In genomic region chr19:48713864-48714755, GRCh38 we compare ENCODE assay signal across 8 cellular contexts. TPM values are rescaled to one million over a fixed set of nuclear protein-coding genes. Genes with fewer than 3 reads are reported as not detected.
DNase-seq lines count a peak whose midpoint lies in the region; ATAC-seq and TF ChIP-seq lines count a peak whose summit lies in the region.

No MANE protein-coding gene starts in this region.

- H3K27me3 Mint-ChIP-seq in IgD-negative memory B cell, result no peaks in the 10 kb centered on the region
- H3K27me3 Mint-ChIP-seq in activated T-cell treated with anti-CD3 and anti-CD28 coated beads, Interleukin-2, amount 50 U/mL, for 4 hours (ENCODE audit: low read depth), result no peaks in the 10 kb centered on the region

- 2% methylated on average over 38 of the region's 67 CpGs for WGBS in esophagus muscularis mucosa

- no peaks in the 10 kb centered on the region for H3F3A ChIP-seq in PC-3 (ENCODE audit: low read length, unreplicated experiment)

- H3K36me3 ChIP-seq in PC-3 (ENCODE audit: low read depth, low read length), result no peaks in the 10 kb centered on the region
- no peaks in the 10 kb centered on the region for H3K36me3 ChIP-seq in esophagus muscularis mucosa
- H3K36me3 ChIP-seq in muscle layer of colon (ENCODE audit: insufficient read depth, low read length), result no peaks in the 10 kb centered on the region

- BruUV-seq in PC-3 (replicated peaks; lab: Mats Ljungman, UMichigan), result no TSS peak

- TF ChIP-seq EP300 in esophagus muscularis mucosa (IDR thresholded peaks at IDR 0.05), result no peak

- peak overlapping the region; percentile 81 to 94 (median 87) for H3K4me3 Mint-ChIP-seq in IgD-negative memory B cell
- H3K4me3 Mint-ChIP-seq in activated T-cell treated with anti-CD3 and anti-CD28 coated beads, Interleukin-2, amount 50 U/mL, for 4 hours, result peak overlapping the region; percentile 85

- POLR2A ChIA-PET in PC-3 (lab: Charles Lee; ENCODE audit: unreplicated experiment), result interaction anchor here (0.5 to 0.6 kb wide), 2 partner anchors 68 to 69 kb away, joined by 3 read pairs; no protein-coding TSS in a partner anchor

- H3K27ac Mint-ChIP-seq in IgD-negative memory B cell, result peak overlapping the region; percentile 26 to 88 (median 28)

- intact Hi-C loops in PC-3 (cut with micrococcal nuclease), result loop anchor here (1.0 to 5.0 kb wide), 2 partner anchors 37 to 68 kb away; partner anchors contain the start of gene CA11
- intact Hi-C loops in esophagus muscularis mucosa (cut with DNase I), result loop anchor here (5.0 kb wide), 1 partner anchor 37 kb away; no protein-coding TSS in a partner anchor

- H3K9me3 ChIP-seq in PC-3 (ENCODE audit: low read length) (no peaks in the 10 kb centered on the region), esophagus muscularis mucosa (peaks cover 0 to 4% (median 2%) of the 10 kb centered on the region in 4 donors), muscle layer of colon (ENCODE audit: low read length) (no peaks in the 10 kb centered on the region)

- H2AFZ ChIP-seq in PC-3 (ENCODE audit: low read length), result peak overlapping the region; percentile 89

- ATAC-seq in GM21576 (IDR thresholded peaks at IDR 0.05; ENCODE audit: unreplicated experiment), result peak; percentile 86
- ATAC-seq in PC-3, result peak; percentile 89
- ATAC-seq in activated T-cell treated with anti-CD3 and anti-CD28 coated beads, Interleukin-2, amount 50 U/mL, for 4 hours, result peak; percentile 94

- CTCF ChIA-PET in PC-3 (lab: Charles Lee), result interaction anchor here (1.3 kb wide), 1 partner anchor 14 kb away, joined by 4 read pairs; no protein-coding TSS in a partner anchor

- TF ChIP-seq POLR2A in esophagus muscularis mucosa (IDR thresholded peaks at IDR 0.05; ENCODE audit: low read depth), result no peak

- peak overlapping the region; percentile 91 for H3K4me3 ChIP-seq in PC-3 (ENCODE audit: low read length)
- H3K4me3 ChIP-seq in esophagus muscularis mucosa, result peak overlapping the region; percentile 63 to 68 (median 65)
- H3K4me3 ChIP-seq in muscle layer of colon (ENCODE audit: low read depth in 1 of 2, low read length in 2 of 2), result peak overlapping the region; percentile 66 to 68

- H3K79me2 ChIP-seq in PC-3 (ENCODE audit: low read length), result peaks cover 9% of the 10 kb centered on the region

- H3K36me3 Mint-ChIP-seq in IgD-negative memory B cell, result no peaks in the 10 kb centered on the region
- peaks cover 2% of the 10 kb centered on the region for H3K36me3 Mint-ChIP-seq in activated T-cell treated with anti-CD3 and anti-CD28 coated beads, Interleukin-2, amount 50 U/mL, for 4 hours (ENCODE audit: insufficient read depth)

- TF ChIP-seq CTCF in PC-3 (conservative IDR thresholded peaks at IDR 0.05; ENCODE audit: low read depth, low read length) (no peak), esophagus muscularis mucosa (IDR thresholded peaks at IDR 0.05) (peak in 1 of 3 experiments; percentile 42)

- no peaks in the 10 kb centered on the region for H3K9me2 ChIP-seq in PC-3 (replicated peaks; ENCODE audit: low read length)

- H4K20me1 ChIP-seq in PC-3 (ENCODE audit: low read length), result no peaks in the 10 kb centered on the region

- H3K9ac ChIP-seq in PC-3 (ENCODE audit: low read length) (peak overlapping the region; percentile 72), muscle layer of colon (ENCODE audit: low read length) (peak overlapping the region; percentile 87)

- no peaks in the 10 kb centered on the region; the same call in 1 of the 2 replicates for H3K4me1 ChIP-seq in PC-3 (ENCODE audit: insufficient read depth, low read length)
- H3K4me1 ChIP-seq in esophagus muscularis mucosa, result peaks cover 46 to 57% (median 55%) of the 10 kb centered on the region in 4 donors
- H3K4me1 ChIP-seq in muscle layer of colon (ENCODE audit: insufficient read depth, low read length), result peaks cover 36% of the 10 kb centered on the region

- peaks cover 0 to 2% (median 0%) of the 10 kb centered on the region in 3 donors for H3K9me3 Mint-ChIP-seq in IgD-negative memory B cell
- H3K9me3 Mint-ChIP-seq in activated T-cell treated with anti-CD3 and anti-CD28 coated beads, Interleukin-2, amount 50 U/mL, for 4 hours, result no peaks in the 10 kb centered on the region

- peaks cover 5 to 15% (median 7%) of the 10 kb centered on the region in 3 donors for H3K4me1 Mint-ChIP-seq in IgD-negative memory B cell
- H3K4me1 Mint-ChIP-seq in activated T-cell treated with anti-CD3 and anti-CD28 coated beads, Interleukin-2, amount 50 U/mL, for 4 hours (ENCODE audit: low read depth), result peaks cover 12% of the 10 kb centered on the region

- no peaks in the 10 kb centered on the region for H3K27me3 ChIP-seq in PC-3 (ENCODE audit: low read length)
- no peaks in the 10 kb centered on the region for H3K27me3 ChIP-seq in esophagus muscularis mucosa
- no peaks in the 10 kb centered on the region for H3K27me3 ChIP-seq in muscle layer of colon (ENCODE audit: control insufficient read depth in 1 of 2, insufficient read depth in 2 of 2, low read length in 2 of 2)

- H3K27ac ChIP-seq in PC-3 (ENCODE audit: low read length), result no peak overlapping the region
- peak overlapping the region; percentile 88 to 90 (median 88) for H3K27ac ChIP-seq in esophagus muscularis mucosa (replicated peaks in 1 of 4)
- H3K27ac ChIP-seq in muscle layer of colon (ENCODE audit: low read depth, low read length), result peak overlapping the region; percentile 91

- H3K4me2 ChIP-seq in PC-3 (ENCODE audit: low read length), result peak overlapping the region; percentile 91

- DNase-seq in DMS153 (lab: John Stamatoyannopoulos, UW) (peak; percentile 99), PC-3 (peak; percentile 97), esophagus muscularis mucosa (ENCODE audit: extremely low spot score) (peak; percentile 100)
- DNase-seq in activated T-cell treated with anti-CD3 and anti-CD28 coated beads, Interleukin-2, amount 50 U/mL, for 4 hours, result peak; percentile 93
- DNase-seq in stimulated activated CD8-positive, alpha-beta memory T cell treated with anti-CD3 and anti-CD28 coated beads, Interleukin-7, amount 100 ng/mL, for 1 hour (ENCODE audit: low read depth in 2 of 2), result peak; percentile 90 to 92

RNA-seq across cellular contexts. Expression of gene MAMSTR, which starts 5.4 kb away (rescaled TPM):
- polyA plus RNA-seq in IgD-negative memory B cell, result 0.45 TPM
- total RNA-seq in PC-3 (2014; rRNA removed), result 0.18 and 0.40 TPM in 2 replicates
- total RNA-seq in activated T-cell treated with anti-CD3 and anti-CD28 coated beads, Interleukin-2, amount 50 U/mL, for 4 hours, result under 1 TPM; 0.33 to 0.69 (median 0.51) TPM
- total RNA-seq in esophagus muscularis mucosa, result 1 to 10 TPM in 3 of 4 donors, under 1 TPM in 1; 0.99 to 2.9 (median 1.8) TPM

RNA-seq across cellular contexts. Expression of gene FUT2, which starts 18.3 kb away (rescaled TPM):
- not detected for polyA plus RNA-seq in IgD-negative memory B cell
- total RNA-seq in PC-3 (2014; rRNA removed), result 0.69 TPM in 1 of 2 replicates, not detected in the other
- total RNA-seq in activated T-cell treated with anti-CD3 and anti-CD28 coated beads, Interleukin-2, amount 50 U/mL, for 4 hours, result under 1 TPM in 1 of 3 donors, not detected in 2; 0.14 TPM
- not detected for total RNA-seq in esophagus muscularis mucosa

RNA-seq across cellular contexts. Expression of gene RASIP1, which starts 26.3 kb away (rescaled TPM):
- 0.26 TPM for polyA plus RNA-seq in IgD-negative memory B cell
- total RNA-seq in PC-3 (2014; rRNA removed), result 0.40 and 0.51 TPM in 2 replicates
- under 1 TPM; 0.16 to 0.65 (median 0.18) TPM for total RNA-seq in activated T-cell treated with anti-CD3 and anti-CD28 coated beads, Interleukin-2, amount 50 U/mL, for 4 hours
- total RNA-seq in esophagus muscularis mucosa, result 10 to 100 TPM; 15.0 to 27.7 (median 22.8) TPM

RNA-seq across cellular contexts. Expression of gene IZUMO1, which starts 32.6 kb away (rescaled TPM):
- polyA plus RNA-seq in IgD-negative memory B cell, result not detected
- total RNA-seq in PC-3 (2014; rRNA removed) (not detected in 2 replicates), esophagus muscularis mucosa (not detected)
- total RNA-seq in activated T-cell treated with anti-CD3 and anti-CD28 coated beads, Interleukin-2, amount 50 U/mL, for 4 hours, result not detected

RNA-seq across cellular contexts. Expression of gene FUT1, which starts 38.3 kb away (rescaled TPM):
- polyA plus RNA-seq in IgD-negative memory B cell, result not detected
- total RNA-seq in PC-3 (2014; rRNA removed), result 4.6 and 4.8 TPM in 2 replicates
- total RNA-seq in activated T-cell treated with anti-CD3 and anti-CD28 coated beads, Interleukin-2, amount 50 U/mL, for 4 hours, result under 1 TPM; 0.13 to 0.22 (median 0.18) TPM
- 1 to 10 TPM in 3 of 4 donors, under 1 TPM in 1; 0.83 to 2.5 (median 2.1) TPM for total RNA-seq in esophagus muscularis mucosa

Comparison
In these comparisons a context has a peak if more than half of its experiments do, and no peak if none do; other contexts are left out.
1. RNA of gene RASIP1, which starts 26.3 kb away (total RNA-seq): 15.0 to 27.7 TPM in esophagus muscularis mucosa; 0.40 to 0.51 TPM in PC-3 and 0.16 to 0.65 TPM in activated T-cell treated with anti-CD3 and anti-CD28 coated beads, Interleukin-2, amount 50 U/mL, for 4 hours; every median in the first group is over 4 times any median in the second.
2. Peak in every context shown above with its lines, with median percentiles within 50 percentile points of each other: DNase-seq, ATAC-seq and H3K4me3 ChIP-seq.